ENCODE assay signal across 14 cellular contexts in genomic region chr11:26227883-26228502, GRCh38.
"Had no signal": no experiment of that assay in that cellular context is flagged by ENCODE, and none has a peak within 500 bp of the region (broad histone marks: within the 10 kb centered on the region; RNA-seq: fewer than 3 reads in every experiment).

No MANE protein-coding gene starts in this region.

- H3K27ac ChIP-seq: right lobe of liver, SK-N-MC, spleen, thoracic aorta, WERI-Rb-1 had no signal

- H3K36me3 Mint-ChIP-seq: activated naive CD4-positive, alpha-beta T cell treated with anti-CD3 and anti-CD28 coated beads, Interleukin-2, amount 50 U/mL, for 72 hours; mesothelial cell of epicardium had no signal

- H3K27ac Mint-ChIP-seq: activated CD8-positive, alpha-beta T cell treated with anti-CD3 and anti-CD28 coated beads for 36 hours; activated naive CD4-positive, alpha-beta T cell treated with anti-CD3 and anti-CD28 coated beads, Interleukin-2, amount 50 U/mL, for 72 hours; dendritic cell treated with granulocyte-macrophage colony-stimulating factor and Interleukin-4, amounts not matched to agents 40 ng/mL and 50 ng/mL, for 4 days; endodermal cell; mesothelial cell of epicardium; nephron progenitor cell had no signal

- H3K4me1 Mint-ChIP-seq: endodermal cell, nephron progenitor cell had no signal

- H3K9me3 ChIP-seq: right lobe of liver, spleen, thoracic aorta had no signal

- H3K27me3 Mint-ChIP-seq: activated CD8-positive, alpha-beta T cell treated with anti-CD3 and anti-CD28 coated beads for 36 hours; dendritic cell treated with granulocyte-macrophage colony-stimulating factor and Interleukin-4, amounts not matched to agents 40 ng/mL and 50 ng/mL, for 4 days had no signal

- H3K4me3 ChIP-seq: right lobe of liver, SK-N-MC, spleen, thoracic aorta had no signal

- H3K36me3 ChIP-seq: right lobe of liver, spleen, thoracic aorta, WERI-Rb-1 had no signal

- H3K9me3 Mint-ChIP-seq: dendritic cell treated with granulocyte-macrophage colony-stimulating factor and Interleukin-4, amounts not matched to agents 40 ng/mL and 50 ng/mL, for 4 days; nephron progenitor cell had no signal

- H3K27me3 ChIP-seq: right lobe of liver, spleen had no signal

- H3K4me3 Mint-ChIP-seq: activated CD8-positive, alpha-beta T cell treated with anti-CD3 and anti-CD28 coated beads for 36 hours; dendritic cell treated with granulocyte-macrophage colony-stimulating factor and Interleukin-4, amounts not matched to agents 40 ng/mL and 50 ng/mL, for 4 days; endodermal cell; mesothelial cell of epicardium; nephron progenitor cell had no signal

- DNase-seq: activated CD4-positive, alpha-beta T cell treated with anti-CD3 and anti-CD28 coated beads for 4 hours; activated CD8-positive, alpha-beta T cell treated with anti-CD3 and anti-CD28 coated beads for 36 hours; activated gamma-delta T cell; activated T-cell treated with anti-CD3 and anti-CD28 coated beads, Interleukin-2, amount 50 U/mL, for 48 hours; endodermal cell; nephron progenitor cell; right lobe of liver; spleen; WERI-Rb-1 had no signal

- H3K4me1 ChIP-seq: right lobe of liver, spleen had no signal

- ATAC-seq: activated CD8-positive, alpha-beta T cell treated with anti-CD3 and anti-CD28 coated beads for 36 hours; activated naive CD4-positive, alpha-beta T cell treated with anti-CD3 and anti-CD28 coated beads, Interleukin-2, amount 50 U/mL, for 72 hours had no signal
